In genomic region chr14:35285168-35285990, GRCh38 we compare ENCODE assay signal across 8 cellular contexts. TPM values are rescaled to one million over a fixed set of nuclear protein-coding genes. Genes with fewer than 3 reads are reported as not detected.
A peak's percentile ranks its signal among the peaks of the same experiment; 100 is the strongest.
DNase-seq lines count a peak whose midpoint lies in the region; ATAC-seq, FAIRE-seq and TF ChIP-seq lines count a peak whose summit lies in the region.

No MANE protein-coding gene starts in this region.

- BruUV-seq in HepG2 (replicated peaks; lab: Mats Ljungman, UMichigan): TSS peak; percentile 7

- H4K20me1 ChIP-seq in BLaER1: no peaks in the 10 kb centered on the region
- H4K20me1 ChIP-seq in HepG2 (ENCODE audit: insufficient read depth, low read length): no peaks in the 10 kb centered on the region

- H3K4me3 ChIP-seq in BLaER1: peak overlapping the region; percentile 58
- H3K4me3 ChIP-seq in HepG2 (replicated peaks in 1 of 3; ENCODE audit: insufficient read depth in 1 of 3, low read depth in 2 of 3, low read length in 3 of 3): no peak overlapping the region

- DNase-seq in SKM-1 treated with dmso at 0.1 percent for 144 hours (lab: John Stamatoyannopoulos, UW; ENCODE audit: unreplicated experiment) (peak; percentile 87), HepG2 (ENCODE audit: low spot score) (no peak), ecto neural progenitor cell (ENCODE audit: low spot score) (no peak), nucleus accumbens (lab: John Stamatoyannopoulos, UW) (no peak), COR-L47 (lab: John Stamatoyannopoulos, UW) (no peak)

- ATAC-seq in GM19043 (IDR thresholded peaks at IDR 0.05; ENCODE audit: low read depth, unreplicated experiment) (peak; percentile 64), HG03103 (IDR thresholded peaks at IDR 0.05; ENCODE audit: low read depth, unreplicated experiment) (peak; percentile 56), HepG2 (no peak)

- no peaks in the 10 kb centered on the region for H3K27me3 ChIP-seq in BLaER1
- no peaks in the 10 kb centered on the region for H3K27me3 ChIP-seq in HepG2 (ENCODE audit: control insufficient read depth in 1 of 2, insufficient read depth in 2 of 2, low read length in 2 of 2)

- no peak for TF ChIP-seq POLR2A in HepG2 (IDR thresholded peaks at IDR 0.05; ENCODE audit: insufficient read depth in 1 of 2, low read depth in 2 of 2, low read length in 2 of 2)

- TF ChIP-seq EP300 in HepG2 (IDR thresholded peaks at IDR 0.05; ENCODE audit: low read depth in 2 of 2, low read length in 2 of 2) (no peak), HepG2 (CRISPR knock-in tag; IDR thresholded peaks at IDR 0.05; ENCODE audit: borderline replicate concordance) (no peak)

- H3K4me2 ChIP-seq in BLaER1 (peak overlapping the region; percentile 79), HepG2 (ENCODE audit: low read depth, low read length) (no peak overlapping the region)

- H3K4me1 ChIP-seq in BLaER1 (peaks cover 79% of the 10 kb centered on the region), HepG2 (ENCODE audit: insufficient read depth, low read length) (peaks cover 14% of the 10 kb centered on the region)

- H3K36me3 ChIP-seq in BLaER1 (peaks cover 15% of the 10 kb centered on the region), HepG2 (replicated peaks in 1 of 2; ENCODE audit: control insufficient read depth in 1 of 2, insufficient read depth in 2 of 2, low read length in 2 of 2) (no peaks in the 10 kb centered on the region; a peak in 1 of 5 replicates)

- no peak overlapping the region for H2AFZ ChIP-seq in HepG2 (ENCODE audit: low read length)

- in situ Hi-C loops in HepG2 (cut with HindIII; ENCODE audit: extremely low pct_ligation_motif_present, low pct_unique_long_range_greater_than_20kb): loop anchor here (5.0 kb wide), 1 partner anchor 122 kb away; no protein-coding TSS in a partner anchor

- H3K27ac ChIP-seq in BLaER1 (peak overlapping the region; percentile 96), HepG2 (ENCODE audit: extremely low read length, insufficient read depth, low read length) (no peak overlapping the region)

- POLR2A ChIA-PET in HepG2 (lab: Yijun Ruan, JAX): interaction anchor here (4.3 kb wide), 1 partner anchor 118 kb away, joined by 18 read pairs; the partner anchor contains the start of gene NFKBIA

- no peaks in the 10 kb centered on the region for H3K79me2 ChIP-seq in HepG2 (ENCODE audit: insufficient read depth, low read length)

- no peak for TF ChIP-seq CTCF in HepG2 (CRISPR knock-in tag; IDR thresholded peaks at IDR 0.05)

- CTCF ChIA-PET in HepG2 (lab: Yijun Ruan, JAX; ENCODE audit: low intra/inter-chr PET ratio, low total read pairs): no interaction called here

- no peak for FAIRE-seq in HepG2 (lab: Jason Lieb, UNC)

- H3K9me3 ChIP-seq in BLaER1 (peaks cover 4% of the 10 kb centered on the region; the same call in 1 of the 2 replicates), HepG2 (ENCODE audit: low read length) (no peaks in the 10 kb centered on the region)

- no peak for TF ChIP-seq RAD21 in HepG2 (CRISPR knock-in tag; IDR thresholded peaks at IDR 0.05)

- intact Hi-C loops in HepG2 (cut with micrococcal nuclease; ENCODE audit: unreplicated experiment): no loop called here

- 93% methylated on average over 4 of the region's 4 CpGs for WGBS in HepG2 (ENCODE audit: low lambda C conversion rate)

- H3K9ac ChIP-seq in BLaER1: peak overlapping the region; percentile 98
- H3K9ac ChIP-seq in HepG2 (ENCODE audit: insufficient read depth, low read depth, low read length): no peak overlapping the region

TF ChIP-seq in HepG2, 621 proteins besides CTCF, POLR2A, EP300 and RAD21:
- TF ChIP-seq GMEB2 (CRISPR knock-in tag; IDR thresholded peaks at IDR 0.05; ENCODE audit: low read depth): no peak
- TF ChIP-seq RAD51 (IDR thresholded peaks at IDR 0.05; ENCODE audit: borderline replicate concordance): peak; percentile 8; the same call in 1 of the 2 replicates
- no peak for TF ChIP-seq SNRNP70 (IDR thresholded peaks at IDR 0.05; ENCODE audit: low read depth, low read length)
- TF ChIP-seq CEBPG (CRISPR knock-in tag; IDR thresholded peaks at IDR 0.05): no peak
- 0 out of 2 replicates have a peak, but pooled peaks have one; percentile 52 for TF ChIP-seq JUNB (CRISPR knock-in tag; IDR thresholded peaks at IDR 0.05; ENCODE audit: borderline replicate concordance)
- TF ChIP-seq SRSF4 (IDR thresholded peaks at IDR 0.05; ENCODE audit: low read depth, low read length, poor library complexity, severe bottlenecking): no peak
- no peak for TF ChIP-seq SAP130 (CRISPR knock-in tag; IDR thresholded peaks at IDR 0.05; ENCODE audit: low read depth)
- 0 out of 2 replicates have a peak, but pooled peaks have one; percentile 14 for TF ChIP-seq ZNF770 (CRISPR knock-in tag; IDR thresholded peaks at IDR 0.05)
- TF ChIP-seq PHF5A (CRISPR knock-in tag; IDR thresholded peaks at IDR 0.05; ENCODE audit: low read depth, unreplicated experiment): no peak

RNA-seq across cellular contexts. Expression of gene PSMA6, which starts 6.8 kb away (rescaled TPM):
- total RNA-seq in HepG2 (2016; rRNA removed; fragmentation: Illumina TruSeq; extraction: Trizol): 1,109 and 1,579 TPM in 2 replicates
- total RNA-seq in HepG2 (2016; cell fraction: cytosol; rRNA removed; fragmentation: Illumina TruSeq; extraction: Trizol; ENCODE audit: low read depth): 1,013 and 1,135 TPM in 2 replicates
- total RNA-seq in HepG2 (2016; cell fraction: insoluble cytoplasmic fraction; rRNA removed; fragmentation: Illumina TruSeq; extraction: Trizol): 1,109 and 1,642 TPM in 2 replicates
- total RNA-seq in HepG2 (2016; cell fraction: membrane; rRNA removed; fragmentation: Illumina TruSeq; extraction: Trizol): 682 and 685 TPM in 2 replicates
- total RNA-seq in HepG2 (2016; cell fraction: nucleus; rRNA removed; fragmentation: Illumina TruSeq; extraction: Trizol): 388 and 421 TPM in 2 replicates
- polyA plus RNA-seq in HepG2 (2011; rRNA removed): 399 and 525 TPM in 2 replicates
- 367 and 461 TPM in 2 replicates for polyA plus RNA-seq in HepG2 (2011; cell fraction: cytosol; rRNA removed)
- polyA plus RNA-seq in HepG2 (2011; cell fraction: nucleus; rRNA removed): 108 and 120 TPM in 2 replicates
- polyA plus RNA-seq in HepG2 (2012): 473 and 515 TPM in 2 replicates
- polyA plus RNA-seq in HepG2 (2016; cell fraction: cytosol; fragmentation: Illumina TruSeq; extraction: Trizol; ENCODE audit: low read depth): 709 and 762 TPM in 2 replicates
- 1,270 and 1,369 TPM in 2 replicates for polyA plus RNA-seq in HepG2 (2016; cell fraction: insoluble cytoplasmic fraction; fragmentation: Illumina TruSeq; extraction: Trizol; ENCODE audit: low read depth)
- 468 and 473 TPM in 2 replicates for polyA plus RNA-seq in HepG2 (2016; cell fraction: membrane; fragmentation: Illumina TruSeq; extraction: Trizol; ENCODE audit: low read depth)
- 530 and 538 TPM in 2 replicates for polyA plus RNA-seq in HepG2 (2016; cell fraction: nucleus; fragmentation: Illumina TruSeq; extraction: Trizol; ENCODE audit: insufficient read depth, low read depth)
- polyA minus RNA-seq in HepG2 (2011; rRNA and poly(A)+ RNA removed; ENCODE audit: low replicate concordance): 141 and 189 TPM in 2 replicates
- 181 and 205 TPM in 2 replicates for polyA minus RNA-seq in HepG2 (2011; cell fraction: cytosol; rRNA and poly(A)+ RNA removed)
- 139 and 166 TPM in 2 replicates for polyA minus RNA-seq in HepG2 (2011; cell fraction: nucleus; rRNA and poly(A)+ RNA removed)
